13 cellular contexts compared by ENCODE assay signal in the genomic region with DNA sequence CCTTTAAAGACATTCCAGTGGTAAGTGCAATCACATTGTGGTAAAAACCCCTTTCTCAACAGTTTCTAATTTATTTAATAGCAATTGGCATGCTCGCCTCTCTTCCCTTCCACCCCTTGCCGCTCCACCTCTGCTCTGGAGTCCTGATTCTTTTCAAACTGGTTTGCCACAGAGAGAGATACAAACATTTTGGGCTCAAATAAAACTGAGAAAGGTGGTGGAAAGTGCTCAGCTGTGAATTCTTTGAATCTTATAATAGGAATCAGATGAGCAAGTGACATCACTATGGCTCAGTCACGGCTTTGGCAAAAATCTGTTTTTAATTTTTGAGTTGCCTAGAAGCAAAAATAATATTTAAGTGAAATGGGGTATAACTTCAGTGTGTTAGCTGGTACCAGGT.
"Had no signal": no experiment of that assay in that cellular context is flagged by ENCODE, and none has a peak within 500 bp of the region (broad histone marks: within the 10 kb centered on the region; RNA-seq: fewer than 3 reads in every experiment).

No MANE protein-coding gene starts in this region.

- H3K27ac Mint-ChIP-seq: activated naive CD4-positive, alpha-beta T cell treated with anti-CD3 and anti-CD28 coated beads, Interleukin-2, amount 10 ng/mL, durations not matched to agents 7 days and 5 days; effector memory CD8-positive, alpha-beta T cell; stimulated activated effector memory CD8-positive, alpha-beta T cell treated with anti-CD3 and anti-CD28 coated beads, Interleukin-12 subunit alpha, Interleukin-12 subunit beta, amount 100 ng/mL, for 72 hours had no signal

- H3K9me3 ChIP-seq: neutrophil, uterus had no signal

- H2AFZ ChIP-seq: hepatocyte had no signal

- H3K27me3 Mint-ChIP-seq: activated naive CD4-positive, alpha-beta T cell treated with anti-CD3 and anti-CD28 coated beads, Interleukin-2, amount 10 ng/mL, durations not matched to agents 7 days and 5 days; effector memory CD8-positive, alpha-beta T cell; naive thymus-derived CD8-positive, alpha-beta T cell had no signal

- H3K4me3 ChIP-seq: hepatocyte, uterus had no signal

- H3K79me2 ChIP-seq: hepatocyte had no signal

- H3K4me3 Mint-ChIP-seq: activated naive CD4-positive, alpha-beta T cell treated with anti-CD3 and anti-CD28 coated beads, Interleukin-2, amount 10 ng/mL, durations not matched to agents 7 days and 5 days; effector memory CD8-positive, alpha-beta T cell; naive thymus-derived CD8-positive, alpha-beta T cell; stimulated activated effector memory CD8-positive, alpha-beta T cell treated with anti-CD3 and anti-CD28 coated beads, Interleukin-12 subunit alpha, Interleukin-12 subunit beta, amount 100 ng/mL, for 72 hours had no signal

- H3K4me1 Mint-ChIP-seq: activated naive CD4-positive, alpha-beta T cell treated with anti-CD3 and anti-CD28 coated beads, Interleukin-2, amount 10 ng/mL, durations not matched to agents 7 days and 5 days; naive thymus-derived CD8-positive, alpha-beta T cell; stimulated activated effector memory CD8-positive, alpha-beta T cell treated with anti-CD3 and anti-CD28 coated beads, Interleukin-12 subunit alpha, Interleukin-12 subunit beta, amount 100 ng/mL, for 72 hours had no signal

- H3K27me3 ChIP-seq: hepatocyte, neutrophil, uterus had no signal

- DNase-seq: activated CD4-positive, alpha-beta T cell treated with anti-CD3 and anti-CD28 coated beads, Interleukin-2, amount 50 U/mL, for 48 hours; activated naive CD4-positive, alpha-beta T cell treated with anti-CD3 and anti-CD28 coated beads, Interleukin-2, amount 10 ng/mL, durations not matched to agents 7 days and 5 days; activated T-cell treated with anti-CD3 and anti-CD28 coated beads, Interleukin-2, amount 50 U/mL, for 1 hour; dermis blood vessel endothelial cell; effector memory CD8-positive, alpha-beta T cell; naive thymus-derived CD8-positive, alpha-beta T cell; retina; uterus; WERI-Rb-1 had no signal

- H3K4me1 ChIP-seq: uterus had no signal

- H3K4me2 ChIP-seq: hepatocyte had no signal

- H3K36me3 ChIP-seq: neutrophil, uterus, WERI-Rb-1 had no signal

- H3K27ac ChIP-seq: hepatocyte, neutrophil, uterus had no signal

- ATAC-seq: effector memory CD8-positive, alpha-beta T cell; left lobe of liver; naive thymus-derived CD8-positive, alpha-beta T cell; stimulated activated effector memory CD8-positive, alpha-beta T cell treated with anti-CD3 and anti-CD28 coated beads, Interleukin-12 subunit alpha, Interleukin-12 subunit beta, amount 100 ng/mL, for 72 hours had no signal

- H3K36me3 Mint-ChIP-seq: activated naive CD4-positive, alpha-beta T cell treated with anti-CD3 and anti-CD28 coated beads, Interleukin-2, amount 10 ng/mL, durations not matched to agents 7 days and 5 days; naive thymus-derived CD8-positive, alpha-beta T cell; stimulated activated effector memory CD8-positive, alpha-beta T cell treated with anti-CD3 and anti-CD28 coated beads, Interleukin-12 subunit alpha, Interleukin-12 subunit beta, amount 100 ng/mL, for 72 hours had no signal
